ENCODE assay signal across 10 cellular contexts in genomic region chr17:65198653-65199382, GRCh38.
A peak's percentile ranks its signal among the peaks of the same experiment; 100 is the strongest.
DNase-seq lines count a peak whose midpoint lies in the region; ATAC-seq, FAIRE-seq and TF ChIP-seq lines count a peak whose summit lies in the region.
"Had no signal": no experiment of that assay in that cellular context is flagged by ENCODE, and none has a peak within 500 bp of the region (broad histone marks: within the 10 kb centered on the region; RNA-seq: fewer than 3 reads in every experiment).

No MANE protein-coding gene starts in this region.

- no peaks in the 10 kb centered on the region for H3K9me3 Mint-ChIP-seq in immature natural killer cell
- H3K9me3 Mint-ChIP-seq in stimulated activated naive CD8-positive, alpha-beta T cell treated with anti-CD3 and anti-CD28 coated beads, Interleukin-15, Interleukin-2, amounts not matched to agents 100 ng/mL and 50 ng/mL, for 24 hours: no peaks in the 10 kb centered on the region
- H3K9me3 Mint-ChIP-seq: T-helper 1 cell treated with Interleukin-12 subunit alpha and Interleukin-12 subunit beta and Interleukin-4 antibody, amounts not matched to agents 30 μg/mL and 1 μg/mL, for 36 hours had no signal

- in situ Hi-C loops in K562 (cut with MboI): loop anchor here (10.0 kb wide), 1 partner anchor 234 kb away; no protein-coding TSS in a partner anchor

- peak; percentile 71 for ATAC-seq in K562
- ATAC-seq in GM19023 (IDR thresholded peaks at IDR 0.05; ENCODE audit: unreplicated experiment): no peak

- H3K4me1 Mint-ChIP-seq in immature natural killer cell: peaks cover 5 to 9% of the 10 kb centered on the region in 2 donors
- H3K4me1 Mint-ChIP-seq in stimulated activated naive CD8-positive, alpha-beta T cell treated with anti-CD3 and anti-CD28 coated beads, Interleukin-15, Interleukin-2, amounts not matched to agents 100 ng/mL and 50 ng/mL, for 24 hours (ENCODE audit: low read depth): peaks cover 39% of the 10 kb centered on the region

- TF ChIP-seq CTCF in K562 (IDR thresholded peaks at IDR 0.05 in 2 of 3, conservative IDR thresholded peaks at IDR 0.05 in 1 of 3; ENCODE audit: insufficient read depth in 2 of 3, low read depth in 1 of 3, low read length in 3 of 3): peak; percentile 55 to 85 (median 78); a peak in 5 of 6 replicates

- H3K36me3 ChIP-seq in K562 (ENCODE audit: control insufficient read depth, insufficient read depth, low read length): no peaks in the 10 kb centered on the region

- TF ChIP-seq RAD21 in K562 (CRISPR knock-in tag; conservative IDR thresholded peaks at IDR 0.05 in 1 of 2, IDR thresholded peaks at IDR 0.05 in 1 of 2): peak; percentile 80 to 93

- CTCF ChIA-PET in K562 (lab: Yijun Ruan, JAX; ENCODE audit: low intra/inter-chr PET ratio): interaction anchor here (0.5 to 1.5 kb wide), 4 partner anchors 62 to 422 kb away, joined by 3 to 9 read pairs (median 4); partner anchors contain the start of gene RGS9

- H3K4me1 ChIP-seq in K562 (replicated peaks in 1 of 2; ENCODE audit: control insufficient read depth in 2 of 2, insufficient read depth in 2 of 2, low read length in 2 of 2): no peaks in the 10 kb centered on the region

- H3K9ac ChIP-seq in K562 (ENCODE audit: insufficient read depth in 1 of 2, low read depth in 2 of 2, low read length in 2 of 2): no peak overlapping the region

- DNase-seq in DMS114 treated with DMSO at 0.1 percent for 48 hours (lab: John Stamatoyannopoulos, UW; ENCODE audit: unreplicated experiment): peak; percentile 58
- DNase-seq in HK-2 (ENCODE audit: unreplicated experiment): peak; percentile 17
- DNase-seq in NCI-H748 treated with DMSO at 0.1 percent for 48 hours (lab: John Stamatoyannopoulos, UW): peak; percentile 78
- peak; percentile 62 to 82 (median 76) for DNase-seq in K562 (ENCODE audit: extremely low read depth in 1 of 4, low spot score in 3 of 4)
- DNase-seq in immature natural killer cell: peak; percentile 58 to 73 (median 66)
- DNase-seq in activated gamma-delta T cell treated with Interleukin-2 at 50 U/mL for 16 hours: no peak

- BruUV-seq in K562 (replicated peaks; lab: Mats Ljungman, UMichigan): no TSS peak

- POLR2A ChIA-PET in K562 (lab: Yijun Ruan, JAX): interaction anchor here (0.6 to 1.3 kb wide), 2 partner anchors 14 to 50 kb away, joined by 3 read pairs; no protein-coding TSS in a partner anchor

- no peak overlapping the region for H3K4me2 ChIP-seq in K562 (ENCODE audit: insufficient read depth, low read length)

- intact Hi-C loops in K562 (cut with micrococcal nuclease): loop anchor here (2.0 to 10.0 kb wide), 4 partner anchors 62 to 894 kb away; partner anchors contain the start of gene RGS9

- peaks cover 8 to 27% (median 8%) of the 10 kb centered on the region in 3 donors for H3K36me3 Mint-ChIP-seq in immature natural killer cell
- no peaks in the 10 kb centered on the region for H3K36me3 Mint-ChIP-seq in stimulated activated naive CD8-positive, alpha-beta T cell treated with anti-CD3 and anti-CD28 coated beads, Interleukin-15, Interleukin-2, amounts not matched to agents 100 ng/mL and 50 ng/mL, for 24 hours (ENCODE audit: low read depth)

- TF ChIP-seq POLR2A in K562 (conservative IDR thresholded peaks at IDR 0.05): no peak

- no peaks in the 10 kb centered on the region for H3K27me3 Mint-ChIP-seq in immature natural killer cell (ENCODE audit: low read depth in 3 of 3)
- H3K27me3 Mint-ChIP-seq in stimulated activated naive CD8-positive, alpha-beta T cell treated with anti-CD3 and anti-CD28 coated beads, Interleukin-15, Interleukin-2, amounts not matched to agents 100 ng/mL and 50 ng/mL, for 24 hours: no peaks in the 10 kb centered on the region

- H3K4me3 ChIP-seq in K562: no peak overlapping the region
- H3K4me3 ChIP-seq: skin epidermis had no signal

- H3K79me2 ChIP-seq in K562 (ENCODE audit: control insufficient read depth, insufficient read depth, low read length): no peaks in the 10 kb centered on the region

- H3K27ac Mint-ChIP-seq in immature natural killer cell: peak overlapping the region in 5 of 6 donors; percentile 5 to 66 (median 47)
- peak overlapping the region; percentile 21 for H3K27ac Mint-ChIP-seq in stimulated activated naive CD8-positive, alpha-beta T cell treated with anti-CD3 and anti-CD28 coated beads, Interleukin-15, Interleukin-2, amounts not matched to agents 100 ng/mL and 50 ng/mL, for 24 hours
- H3K27ac Mint-ChIP-seq: T-helper 1 cell treated with Interleukin-12 subunit alpha and Interleukin-12 subunit beta and Interleukin-4 antibody, amounts not matched to agents 30 μg/mL and 1 μg/mL, for 36 hours had no signal

- H3K27ac ChIP-seq in K562 (ENCODE audit: extremely low read depth, low read depth, low read length): no peak overlapping the region
- H3K27ac ChIP-seq: skin epidermis had no signal

- no peaks in the 10 kb centered on the region for H3K9me3 ChIP-seq in K562 (replicated peaks; ENCODE audit: control insufficient read depth, insufficient read depth, low read depth, low read length)

- peak; percentile 93 for FAIRE-seq in K562 (lab: Jason Lieb, UNC)

- WGBS in K562 (ENCODE audit: insufficient coverage, low coverage, missing lambda C conversion rate): 12% methylated on average over 7 of the region's 7 CpGs

- no peaks in the 10 kb centered on the region for H4K20me1 ChIP-seq in K562 (replicated peaks; ENCODE audit: control insufficient read depth, insufficient read depth, low read length)

- no peak overlapping the region for H2AFZ ChIP-seq in K562 (ENCODE audit: low read depth, low read length)

- no peak overlapping the region for H3K4me3 Mint-ChIP-seq in immature natural killer cell
- H3K4me3 Mint-ChIP-seq in stimulated activated naive CD8-positive, alpha-beta T cell treated with anti-CD3 and anti-CD28 coated beads, Interleukin-15, Interleukin-2, amounts not matched to agents 100 ng/mL and 50 ng/mL, for 24 hours: no peak overlapping the region
- H3K4me3 Mint-ChIP-seq: T-helper 1 cell treated with Interleukin-12 subunit alpha and Interleukin-12 subunit beta and Interleukin-4 antibody, amounts not matched to agents 30 μg/mL and 1 μg/mL, for 36 hours had no signal

- no peaks in the 10 kb centered on the region for H3K9me1 ChIP-seq in K562 (ENCODE audit: control insufficient read depth, insufficient read depth, low read length)

- no peak for TF ChIP-seq EP300 in K562 (IDR thresholded peaks at IDR 0.05; ENCODE audit: low read length)

- H3K27me3 ChIP-seq in K562 (ENCODE audit: control insufficient read depth in 2 of 2, insufficient read depth in 2 of 2, low read length in 2 of 2): peaks cover 24 to 27% of the 10 kb centered on the region in 2 experiments

TF ChIP-seq in K562, 482 proteins besides CTCF, POLR2A, EP300 and RAD21 (continues in another document):
- peak; percentile 32; the same call in 1 of the 2 replicates for TF ChIP-seq CC2D1A (IDR thresholded peaks at IDR 0.05)
- no peak for TF ChIP-seq ZNF511 (CRISPR knock-in tag; IDR thresholded peaks at IDR 0.05)
- no peak for TF ChIP-seq ZNF282 (CRISPR knock-in tag; IDR thresholded peaks at IDR 0.05)
- TF ChIP-seq ZNF740 (CRISPR knock-in tag; IDR thresholded peaks at IDR 0.05): peak; percentile 88
- TF ChIP-seq ZNF740 (tag; IDR thresholded peaks at IDR 0.05): peak in 1 of 2 experiments; percentile 69; a peak in 2 of 4 replicates
- no peak for TF ChIP-seq HMG20A (CRISPR knock-in tag; conservative IDR thresholded peaks at IDR 0.05)
- TF ChIP-seq ZNF239 (CRISPR knock-in tag; IDR thresholded peaks at IDR 0.05): no peak
- TF ChIP-seq, protein P1, sequence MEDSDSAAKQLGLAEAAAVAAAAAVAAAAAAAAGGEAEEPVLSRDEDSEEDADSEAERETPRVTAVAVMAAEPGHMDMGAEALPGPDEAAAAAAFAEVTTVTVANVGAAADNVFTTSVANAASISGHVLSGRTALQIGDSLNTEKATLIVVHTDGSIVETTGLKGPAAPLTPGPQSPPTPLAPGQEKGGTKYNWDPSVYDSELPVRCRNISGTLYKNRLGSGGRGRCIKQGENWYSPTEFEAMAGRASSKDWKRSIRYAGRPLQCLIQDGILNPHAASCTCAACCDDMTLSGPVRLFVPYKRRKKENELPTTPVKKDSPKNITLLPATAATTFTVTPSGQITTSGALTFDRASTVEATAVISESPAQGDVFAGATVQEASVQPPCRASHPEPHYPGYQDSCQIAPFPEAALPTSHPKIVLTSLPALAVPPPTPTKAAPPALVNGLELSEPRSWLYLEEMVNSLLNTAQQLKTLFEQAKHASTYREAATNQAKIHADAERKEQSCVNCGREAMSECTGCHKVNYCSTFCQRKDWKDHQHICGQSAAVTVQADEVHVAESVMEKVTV (CRISPR knock-in tag; IDR thresholded peaks at IDR 0.05): peak; percentile 75
- TF ChIP-seq RCOR1 (IDR thresholded peaks at IDR 0.05; ENCODE audit: borderline replicate concordance in 1 of 2, low read depth in 2 of 2, low read length in 2 of 2): 0 out of 4 replicates have a peak, but pooled peaks of 1 of the 2 experiments have one; percentile 13
- TF ChIP-seq CTBP1 (IDR thresholded peaks at IDR 0.05; ENCODE audit: borderline replicate concordance): peak; percentile 17; the same call in 1 of the 2 replicates
- TF ChIP-seq, protein P2, sequence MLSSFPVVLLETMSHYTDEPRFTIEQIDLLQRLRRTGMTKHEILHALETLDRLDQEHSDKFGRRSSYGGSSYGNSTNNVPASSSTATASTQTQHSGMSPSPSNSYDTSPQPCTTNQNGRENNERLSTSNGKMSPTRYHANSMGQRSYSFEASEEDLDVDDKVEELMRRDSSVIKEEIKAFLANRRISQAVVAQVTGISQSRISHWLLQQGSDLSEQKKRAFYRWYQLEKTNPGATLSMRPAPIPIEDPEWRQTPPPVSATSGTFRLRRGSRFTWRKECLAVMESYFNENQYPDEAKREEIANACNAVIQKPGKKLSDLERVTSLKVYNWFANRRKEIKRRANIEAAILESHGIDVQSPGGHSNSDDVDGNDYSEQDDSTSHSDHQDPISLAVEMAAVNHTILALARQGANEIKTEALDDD (IDR thresholded peaks at IDR 0.05): no peak
- TF ChIP-seq HDAC8 (tag; IDR thresholded peaks at IDR 0.05): no peak
- peak in 1 of 2 experiments; percentile 51; a peak in 1 of 4 replicates for TF ChIP-seq ARNT (IDR thresholded peaks at IDR 0.05)
